Comparison of ENCODE assay signal across 16 cellular contexts in the genomic region with DNA sequence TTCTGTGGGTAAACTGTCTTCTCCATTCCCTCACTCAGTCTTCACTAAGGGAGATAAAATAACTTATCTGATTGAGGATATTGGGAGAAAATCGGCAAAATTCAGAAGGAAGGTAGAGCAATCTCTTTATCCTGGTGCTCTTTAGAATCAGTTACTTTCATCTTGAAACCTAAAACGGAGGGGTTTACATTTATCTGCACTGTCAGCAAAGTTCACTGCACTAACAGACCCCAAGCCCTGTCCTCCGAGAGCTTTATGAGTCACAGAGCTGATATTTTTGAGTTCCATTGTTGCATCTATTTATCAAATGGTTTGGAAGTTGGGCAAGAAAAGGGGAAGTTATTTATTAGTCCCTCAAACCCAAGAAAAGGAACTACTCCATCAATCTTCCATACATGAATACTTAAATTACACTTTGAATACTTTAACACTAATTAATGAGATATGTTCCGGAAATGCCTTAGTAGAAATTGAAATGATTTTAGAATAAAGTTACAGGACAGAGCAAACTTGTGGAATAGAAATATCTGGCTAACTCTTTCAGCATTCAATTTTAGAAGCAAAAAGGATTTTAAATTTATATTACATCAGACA. TPM values are rescaled to one million over a fixed set of nuclear protein-coding genes. Genes with fewer than 3 reads are reported as not detected.
"Had no signal": no experiment of that assay in that cellular context is flagged by ENCODE, and none has a peak within 500 bp of the region (broad histone marks: within the 10 kb centered on the region; RNA-seq: fewer than 3 reads in every experiment).

No MANE protein-coding gene starts in this region.

- H3K27me3 ChIP-seq: ascending aorta, right atrium auricular region, tibial nerve had no signal

- H3K4me3 Mint-ChIP-seq: activated CD4-positive, alpha-beta T cell treated with anti-CD3 and anti-CD28 coated beads for 36 hours; activated CD8-positive, alpha-beta T cell treated with anti-CD3 and anti-CD28 coated beads for 36 hours; activated naive CD8-positive, alpha-beta T cell treated with anti-CD3 and anti-CD28 coated beads, Interleukin-2, amount 50 U/mL, for 24 hours; activated T-helper 1 cell treated with anti-CD3 and anti-CD28 coated beads, Interleukin-12 subunit alpha, Interleukin-12 subunit beta, Interleukin-2, Interleukin-4 antibody, amounts not matched to agents 30 ng/mL and 10 ng/mL and 1 ng/mL, durations not matched to agents 14 hours and 24 hours and 36 hours; stimulated activated memory B cell treated with anti-CD40 and anti-IgM and Interleukin-4, amounts not matched to agents 10 μg/mL and 1 μg/mL and 100 μg/mL, for 72 hours had no signal

- H3K27ac ChIP-seq: ascending aorta, lower lobe of right lung, right atrium auricular region, tibial nerve, VCaP had no signal

- H3K4me1 Mint-ChIP-seq: activated CD4-positive, alpha-beta T cell treated with anti-CD3 and anti-CD28 coated beads for 36 hours; activated naive CD8-positive, alpha-beta T cell treated with anti-CD3 and anti-CD28 coated beads, Interleukin-2, amount 50 U/mL, for 24 hours; stimulated activated memory B cell treated with anti-CD40 and anti-IgM and Interleukin-4, amounts not matched to agents 10 μg/mL and 1 μg/mL and 100 μg/mL, for 72 hours had no signal

- H3K27ac Mint-ChIP-seq: activated CD4-positive, alpha-beta T cell treated with anti-CD3 and anti-CD28 coated beads for 36 hours; activated CD8-positive, alpha-beta T cell treated with anti-CD3 and anti-CD28 coated beads for 36 hours; activated naive CD8-positive, alpha-beta T cell treated with anti-CD3 and anti-CD28 coated beads, Interleukin-2, amount 50 U/mL, for 24 hours; activated T-helper 1 cell treated with anti-CD3 and anti-CD28 coated beads, Interleukin-12 subunit alpha, Interleukin-12 subunit beta, Interleukin-2, Interleukin-4 antibody, amounts not matched to agents 30 ng/mL and 10 ng/mL and 1 ng/mL, durations not matched to agents 14 hours and 24 hours and 36 hours; stimulated activated memory B cell treated with anti-CD40 and anti-IgM and Interleukin-4, amounts not matched to agents 10 μg/mL and 1 μg/mL and 100 μg/mL, for 72 hours had no signal

- H3K4me3 ChIP-seq: ascending aorta, lower lobe of right lung, right atrium auricular region, smooth muscle cell, tibial nerve had no signal

- H3K36me3 Mint-ChIP-seq: stimulated activated memory B cell treated with anti-CD40 and anti-IgM and Interleukin-4, amounts not matched to agents 10 μg/mL and 1 μg/mL and 100 μg/mL, for 72 hours had no signal

- DNase-seq: activated CD4-positive, alpha-beta T cell treated with anti-CD3 and anti-CD28 coated beads for 36 hours; activated CD8-positive, alpha-beta memory T cell treated with anti-CD3 and anti-CD28 coated beads, Interleukin-2, amount 50 U/mL, for 48 hours; activated CD8-positive, alpha-beta T cell treated with anti-CD3 and anti-CD28 coated beads for 36 hours; activated naive CD4-positive, alpha-beta T cell treated with Interleukin-2 at 50 U/mL for 16 hours; activated naive CD8-positive, alpha-beta T cell treated with anti-CD3 and anti-CD28 coated beads, Interleukin-2, amount 50 U/mL, for 24 hours; lower lobe of right lung; midbrain; nucleus accumbens had no signal

- ATAC-seq: activated CD4-positive, alpha-beta T cell treated with anti-CD3 and anti-CD28 coated beads for 36 hours; activated CD8-positive, alpha-beta T cell treated with anti-CD3 and anti-CD28 coated beads for 36 hours; activated naive CD8-positive, alpha-beta T cell treated with anti-CD3 and anti-CD28 coated beads, Interleukin-2, amount 50 U/mL, for 24 hours; esophagus mucosa; lower lobe of right lung; stimulated activated memory B cell treated with anti-CD40 and anti-IgM and Interleukin-4, amounts not matched to agents 10 μg/mL and 1 μg/mL and 100 μg/mL, for 72 hours had no signal

- H3K4me1 ChIP-seq: ascending aorta, lower lobe of right lung, right atrium auricular region had no signal

- H3K36me3 ChIP-seq: ascending aorta, lower lobe of right lung, right atrium auricular region, tibial nerve had no signal

- H3K4me2 ChIP-seq: smooth muscle cell had no signal

- H3K9me3 ChIP-seq: ascending aorta, lower lobe of right lung had no signal

RNA-seq across cellular contexts. Expression of a gene that starts 55.5 kb away (rescaled TPM):
- total RNA-seq: activated CD4-positive, alpha-beta T cell treated with anti-CD3 and anti-CD28 coated beads for 36 hours; activated CD8-positive, alpha-beta T cell treated with anti-CD3 and anti-CD28 coated beads for 36 hours; activated T-helper 1 cell treated with anti-CD3 and anti-CD28 coated beads, Interleukin-12 subunit alpha, Interleukin-12 subunit beta, Interleukin-2, Interleukin-4 antibody, amounts not matched to agents 30 ng/mL and 10 ng/mL and 1 ng/mL, durations not matched to agents 14 hours and 24 hours and 36 hours had no signal
